Comparison of ENCODE assay signal across 10 cellular contexts in genomic region chr15:90006217-90007088, GRCh38. TPM values are rescaled to one million over a fixed set of nuclear protein-coding genes. Genes with fewer than 3 reads are reported as not detected.
A peak's percentile ranks its signal among the peaks of the same experiment; 100 is the strongest.
DNase-seq lines count a peak whose midpoint lies in the region; ATAC-seq and TF ChIP-seq lines count a peak whose summit lies in the region.
"Had no signal": no experiment of that assay in that cellular context is flagged by ENCODE, and none has a peak within 500 bp of the region (broad histone marks: within the 10 kb centered on the region; RNA-seq: fewer than 3 reads in every experiment).

No MANE protein-coding gene starts in this region.

- H3K4me1 ChIP-seq in GM23248 (ENCODE audit: insufficient read depth): peaks cover 33% of the 10 kb centered on the region
- peaks cover 38% of the 10 kb centered on the region for H3K4me1 ChIP-seq in mammary epithelial cell (ENCODE audit: insufficient read depth, low read length)

- POLR2A ChIA-PET in CD4-positive, alpha-beta T cell (lab: Charles Lee): no interaction called here

- H3K27ac ChIP-seq in CD4-positive, alpha-beta T cell (ENCODE audit: low read depth, low read length): no peak overlapping the region
- H3K27ac ChIP-seq in GM23248 (peak overlapping the region; percentile 97; the same call in 1 of the 2 replicates), mammary epithelial cell (ENCODE audit: insufficient read depth, low read depth, low read length) (no peak overlapping the region)

- peak overlapping the region; percentile 97 for H3K27ac Mint-ChIP-seq in CD4-positive, alpha-beta T cell
- peak overlapping the region; percentile 9 to 33 for H3K27ac Mint-ChIP-seq in natural killer cell treated with Interleukin-12 subunit alpha and Interleukin-12 subunit beta and Interleukin-15 and Interleukin-18, amount 100 ng/mL, for 72 hours

- no TSS peak for BruUV-seq in mammary epithelial cell (replicated peaks; lab: Mats Ljungman, UMichigan)

- DNase-seq in CD4-positive, alpha-beta T cell: no peak
- DNase-seq in GM23248: no peak
- no peak for DNase-seq in mammary epithelial cell
- no peak for DNase-seq in natural killer cell treated with Interleukin-12 subunit alpha and Interleukin-12 subunit beta and Interleukin-15 and Interleukin-18, amount 100 ng/mL, for 72 hours (ENCODE audit: low spot score)
- no peak for DNase-seq in SW 1271 (lab: John Stamatoyannopoulos, UW)
- no peak for DNase-seq in SHP77 (lab: John Stamatoyannopoulos, UW)
- DNase-seq: DMS153, NCI-H1048 had no signal

- H3K4me2 ChIP-seq in GM23248 (ENCODE audit: unreplicated experiment): no peak overlapping the region
- H3K4me2 ChIP-seq in mammary epithelial cell (ENCODE audit: insufficient read depth, low read depth, low read length): no peak overlapping the region

- H3K9me3 ChIP-seq in CD4-positive, alpha-beta T cell (ENCODE audit: control insufficient read depth, low read length): peaks cover 2% of the 10 kb centered on the region
- H3K9me3 ChIP-seq in GM23248 (ENCODE audit: low read depth) (no peaks in the 10 kb centered on the region), mammary epithelial cell (replicated peaks; ENCODE audit: insufficient read depth, low read length) (no peaks in the 10 kb centered on the region)

- no peak overlapping the region for H3K9ac ChIP-seq in GM23248
- H3K9ac ChIP-seq in mammary epithelial cell (ENCODE audit: insufficient read depth, low read length): peak overlapping the region; percentile 33

- no peaks in the 10 kb centered on the region for H3K9me3 Mint-ChIP-seq in CD4-positive, alpha-beta T cell
- no peaks in the 10 kb centered on the region for H3K9me3 Mint-ChIP-seq in natural killer cell treated with Interleukin-12 subunit alpha and Interleukin-12 subunit beta and Interleukin-15 and Interleukin-18, amount 100 ng/mL, for 72 hours

- dilution Hi-C loops in mammary epithelial cell (cut with HindIII; ENCODE audit: low sequenced_read_pairs): no loop called here

- H2AFZ ChIP-seq in GM23248 (no peak overlapping the region), mammary epithelial cell (ENCODE audit: low read depth, low read length) (no peak overlapping the region)

- H3K79me2 ChIP-seq in GM23248 (ENCODE audit: insufficient read depth) (peaks cover 72% of the 10 kb centered on the region), mammary epithelial cell (ENCODE audit: insufficient read depth, low read length) (peaks cover 78% of the 10 kb centered on the region)

- intact Hi-C loops in CD4-positive, alpha-beta T cell (cut with DNase I, micrococcal nuclease): no loop called here
- intact Hi-C loops in mammary epithelial cell (cut with micrococcal nuclease): no loop called here

- H3K4me1 Mint-ChIP-seq in CD4-positive, alpha-beta T cell (ENCODE audit: low read depth): peaks cover 77% of the 10 kb centered on the region
- H3K4me1 Mint-ChIP-seq in natural killer cell treated with Interleukin-12 subunit alpha and Interleukin-12 subunit beta and Interleukin-15 and Interleukin-18, amount 100 ng/mL, for 72 hours (ENCODE audit: low read depth in 2 of 2): peaks cover 50 to 51% of the 10 kb centered on the region in 2 donors

- H3K36me3 Mint-ChIP-seq in CD4-positive, alpha-beta T cell (ENCODE audit: low read depth): peaks cover 4% of the 10 kb centered on the region
- H3K36me3 Mint-ChIP-seq in natural killer cell treated with Interleukin-12 subunit alpha and Interleukin-12 subunit beta and Interleukin-15 and Interleukin-18, amount 100 ng/mL, for 72 hours: peaks cover 1% of the 10 kb centered on the region

- peaks cover 44% of the 10 kb centered on the region for H3F3A ChIP-seq in GM23248 (ENCODE audit: insufficient read depth)

- 85 to 95% methylated on average over 4 of the region's 4 CpGs for WGBS in GM23248 (ENCODE audit: low coverage in 1 of 2, low lambda C conversion rate in 2 of 2, missing lambda C conversion rate in 2 of 2), 2 experiments
- WGBS in mammary epithelial cell (ENCODE audit: low coverage, missing lambda C conversion rate): 95% methylated on average over 4 of the region's 4 CpGs

- CTCF ChIA-PET in CD4-positive, alpha-beta T cell (lab: Charles Lee): no interaction called here
- CTCF ChIA-PET in mammary epithelial cell (lab: Charles Lee; ENCODE audit: low non-redundant PET): no interaction called here

- TF ChIP-seq CTCF in CD4-positive, alpha-beta T cell (IDR thresholded peaks at IDR 0.05): no peak
- no peak for TF ChIP-seq CTCF in mammary epithelial cell (conservative IDR thresholded peaks at IDR 0.05 in 1 of 2, IDR thresholded peaks at IDR 0.05 in 1 of 2; ENCODE audit: extremely low read depth in 1 of 2, insufficient read depth in 1 of 2, low read depth in 1 of 2, low read length in 2 of 2)

- H3K36me3 ChIP-seq in GM23248 (ENCODE audit: low read depth) (no peaks in the 10 kb centered on the region), mammary epithelial cell (ENCODE audit: insufficient read depth, low read length) (no peaks in the 10 kb centered on the region)

- in situ Hi-C loops in GM23248 (cut with MboI): no loop called here
- in situ Hi-C loops in mammary epithelial cell (cut with MboI; ENCODE audit: low sequenced_read_pairs in 2 of 2): no loop called here

- H3K4me3 ChIP-seq in GM23248 (no peak overlapping the region), mammary epithelial cell (replicated peaks in 1 of 3; ENCODE audit: insufficient read depth in 1 of 3, low read depth in 2 of 3, low read length in 3 of 3) (no peak overlapping the region)

- no peak for ATAC-seq in CD4-positive, alpha-beta T cell (ENCODE audit: poor library complexity)
- ATAC-seq in natural killer cell treated with Interleukin-12 subunit alpha and Interleukin-12 subunit beta and Interleukin-15 and Interleukin-18, amount 100 ng/mL, for 72 hours: no peak
- ATAC-seq in HG03139 (IDR thresholded peaks at IDR 0.05; ENCODE audit: unreplicated experiment): no peak
- ATAC-seq in HG02798 (IDR thresholded peaks at IDR 0.05; ENCODE audit: poor library complexity, unreplicated experiment): no peak

- H3K4me3 Mint-ChIP-seq in CD4-positive, alpha-beta T cell: no peak overlapping the region
- no peak overlapping the region for H3K4me3 Mint-ChIP-seq in natural killer cell treated with Interleukin-12 subunit alpha and Interleukin-12 subunit beta and Interleukin-15 and Interleukin-18, amount 100 ng/mL, for 72 hours

- H3K27me3 Mint-ChIP-seq in CD4-positive, alpha-beta T cell: no peaks in the 10 kb centered on the region
- no peaks in the 10 kb centered on the region for H3K27me3 Mint-ChIP-seq in natural killer cell treated with Interleukin-12 subunit alpha and Interleukin-12 subunit beta and Interleukin-15 and Interleukin-18, amount 100 ng/mL, for 72 hours

- H4K20me1 ChIP-seq in GM23248 (ENCODE audit: insufficient read depth) (no peaks in the 10 kb centered on the region), mammary epithelial cell (ENCODE audit: insufficient read depth, low read length) (no peaks in the 10 kb centered on the region)

- no peaks in the 10 kb centered on the region for H3K27me3 ChIP-seq in CD4-positive, alpha-beta T cell (ENCODE audit: control insufficient read depth, insufficient read depth, low read length)
- H3K27me3 ChIP-seq in GM23248 (replicated peaks; ENCODE audit: insufficient read depth): no peaks in the 10 kb centered on the region
- no peaks in the 10 kb centered on the region for H3K27me3 ChIP-seq in mammary epithelial cell (ENCODE audit: insufficient read depth, low read length)

- no peaks in the 10 kb centered on the region for H3K9me2 ChIP-seq in GM23248 (ENCODE audit: insufficient read depth)

RNA-seq across cellular contexts. Expression of gene ZNF710, which starts 5.3 kb away (rescaled TPM):
- 1 to 10 TPM; 6.5 to 7.7 TPM for total RNA-seq in CD4-positive, alpha-beta T cell
- total RNA-seq in GM23248 (2014; rRNA removed; shearing (Covaris generic)): 12.0 and 18.2 TPM in 2 replicates
- 2.8 and 2.9 TPM in 2 replicates for polyA plus RNA-seq in GM23248 (2016; fragmentation: Nextera tagmentation; extraction: Ambion mirVana)
- total RNA-seq in mammary epithelial cell: 10 to 100 TPM in 1 of 2 donors, 1 to 10 TPM in 1; 9.7 to 18.3 TPM
- polyA plus RNA-seq in mammary epithelial cell: 2.8 TPM
- 16.2 TPM for polyA minus RNA-seq in mammary epithelial cell
- 10 to 100 TPM; 26.6 to 32.6 TPM for total RNA-seq in natural killer cell treated with Interleukin-12 subunit alpha and Interleukin-12 subunit beta and Interleukin-15 and Interleukin-18, amount 100 ng/mL, for 72 hours
